ENCODE assay signal across 8 cellular contexts in genomic region chr17:7356072-7356549, GRCh38. TPM values are rescaled to one million over a fixed set of nuclear protein-coding genes. Genes with fewer than 3 reads are reported as not detected.
DNase-seq lines count a peak whose midpoint lies in the region; ATAC-seq, FAIRE-seq and TF ChIP-seq lines count a peak whose summit lies in the region.

No MANE protein-coding gene starts in this region.

- TF ChIP-seq CTCF in lower leg skin (IDR thresholded peaks at IDR 0.05), result peak in 1 of 3 donors; percentile 74

- H3K4me3 ChIP-seq in lower leg skin (ENCODE audit: low read depth, poor library complexity, severe bottlenecking), result no peak overlapping the region

- ATAC-seq in GM18868 (IDR thresholded peaks at IDR 0.05; ENCODE audit: unreplicated experiment), result no peak

- peak; percentile 97 for FAIRE-seq in GM19239 (lab: Jason Lieb, UNC)

- WGBS in lower leg skin, 2 donors, result 9 to 15% methylated on average over 9 of the region's 12 CpGs

- DNase-seq in AG08396 (ENCODE audit: low spot score) (peak; percentile 71), GM19239 (ENCODE audit: insufficient read length, low spot score) (peak; percentile 83), NCI-H526 (lab: John Stamatoyannopoulos, UW) (peak; percentile 37 to 82), dermis microvascular lymphatic vessel endothelial cell (ENCODE audit: low read depth in 2 of 2) (peak; percentile 64 to 74), lower leg skin (ENCODE audit: low spot score in 2 of 2) (peak; percentile 77 to 96)
- DNase-seq in activated CD4-positive, alpha-beta T cell treated with anti-CD3 and anti-CD28 coated beads, Interleukin-2, amount 50 U/mL, for 24 hours (ENCODE audit: low read depth in 1 of 2, low spot score in 1 of 2), result peak; percentile 70 to 77
- peak; percentile 72 to 87 (median 74) for DNase-seq in stimulated activated CD4-positive, alpha-beta T cell treated with anti-CD3 and anti-CD28 coated beads, TNF-alpha, amount 100 ng/mL, for 24 hours (ENCODE audit: low read depth in 3 of 3)

- intact Hi-C loops in lower leg skin (cut with DNase I; ENCODE audit: low total_unique reads), result loop anchor here (10.0 kb wide), 1 partner anchor 199 kb away; the partner anchor contains the start of gene TNFSF13

- no peak for TF ChIP-seq POLR2A in lower leg skin (IDR thresholded peaks at IDR 0.05)

RNA-seq across cellular contexts. Expression of gene TMEM95, which starts 1.2 kb away (rescaled TPM):
- not detected in 2 replicates for total RNA-seq in dermis microvascular lymphatic vessel endothelial cell
- not detected for total RNA-seq in lower leg skin

RNA-seq across cellular contexts. Expression of gene KCTD11, which starts 4.1 kb away (rescaled TPM):
- total RNA-seq in dermis microvascular lymphatic vessel endothelial cell (2.3 and 3.4 TPM in 2 replicates), lower leg skin (10 to 100 TPM; 30.3 to 65.4 (median 42.8) TPM)

RNA-seq across cellular contexts. Expression of gene ACAP1, which starts 19.8 kb away (rescaled TPM):
- 0.26 and 1.0 TPM in 2 replicates for total RNA-seq in dermis microvascular lymphatic vessel endothelial cell
- 1 to 10 TPM; 2.9 to 5.6 (median 3.8) TPM for total RNA-seq in lower leg skin

RNA-seq across cellular contexts. Expression of gene TNK1, which starts 24.8 kb away (rescaled TPM):
- total RNA-seq in dermis microvascular lymphatic vessel endothelial cell (2.1 and 2.3 TPM in 2 replicates), lower leg skin (10 to 100 TPM; 13.0 to 25.4 (median 19.7) TPM)

RNA-seq across cellular contexts. Expression of gene NEURL4, which starts 27.0 kb away (rescaled TPM):
- total RNA-seq in dermis microvascular lymphatic vessel endothelial cell (9.1 and 15.0 TPM in 2 replicates), lower leg skin (10 to 100 TPM; 13.3 to 44.8 (median 22.3) TPM)
